21 cellular contexts compared by ENCODE assay signal in genomic region chr4:54696649-54697048, GRCh38. TPM values are rescaled to one million over a fixed set of nuclear protein-coding genes. Genes with fewer than 3 reads are reported as not detected.
"Had no signal": no experiment of that assay in that cellular context is flagged by ENCODE, and none has a peak within 500 bp of the region (broad histone marks: within the 10 kb centered on the region; RNA-seq: fewer than 3 reads in every experiment).

No MANE protein-coding gene starts in this region.

- H3K27me3 ChIP-seq: MG63, Peyer's patch, SJCRH30 had no signal

- H3K4me1 ChIP-seq: Peyer's patch, SJCRH30 had no signal

- H3K9me3 ChIP-seq: MG63, Peyer's patch, SJCRH30 had no signal

- ATAC-seq: Right ventricle myocardium inferior, SK-N-SH treated with all-trans-retinoic acid at 6 μM for 48 hours had no signal

- H3K36me3 ChIP-seq: MG63, Peyer's patch, SJCRH30 had no signal

- DNase-seq: KBM-7, MG63, NCI-H1092, NCI-H1105 treated with DMSO at 0.1 percent for 48 hours, NCI-H1417 treated with DMSO at 0.1 percent for 48 hours, NCI-H146, NCI-H1694 treated with DMSO at 0.1 percent for 48 hours, NCI-H1930, NCI-H2081, NCI-H2107, NCI-H2227 treated with DMSO at 0.1 percent for 48 hours, NCI-H526 treated with DMSO at 0.1 percent for 48 hours, NCI-H774, Peyer's patch, SHP77 treated with DMSO at 0.1 percent for 48 hours, SJCRH30 had no signal

- H3K4me3 ChIP-seq: MG63, Peyer's patch, SJCRH30 had no signal

- H3K27ac ChIP-seq: HL-60, Peyer's patch, SJCRH30 had no signal

RNA-seq across cellular contexts. Expression of gene KIT, which starts 38.9 kb away (rescaled TPM):
- total RNA-seq: LHCN-M2, NCI-H460 had no signal
